1 cellular context compared by ENCODE assay signal in the genomic region with DNA sequence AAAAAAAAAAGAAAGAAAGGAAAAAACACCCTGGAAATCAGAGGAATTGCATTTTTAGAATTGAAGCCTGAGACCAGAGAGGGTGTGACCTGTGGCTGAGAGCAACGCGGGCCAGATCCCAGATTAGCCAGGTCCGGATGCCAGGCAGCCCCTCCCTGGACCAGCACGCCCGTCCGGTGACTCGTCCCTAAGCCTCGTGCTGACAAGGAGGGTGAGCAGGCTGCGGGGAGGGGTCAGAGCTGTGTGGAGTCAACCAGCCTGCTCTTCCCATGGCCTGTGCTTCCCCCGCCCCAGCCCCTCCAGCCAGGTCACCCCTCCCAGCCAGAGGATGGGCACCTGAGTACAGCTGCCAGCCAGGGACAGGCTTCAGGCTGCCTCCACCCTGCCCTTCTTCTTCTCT.
TF ChIP-seq lines count a peak whose summit lies in the region.

No MANE protein-coding gene starts in this region.

TF ChIP-seq in GM12878, 131 proteins besides CTCF, POLR2A, EP300 and RAD21 (continued from another document):
- TF ChIP-seq CREB1 (IDR thresholded peaks at IDR 0.05; ENCODE audit: low read depth) (no peak), IKZF1 (conservative IDR thresholded peaks at IDR 0.05) (no peak), MTA3 (IDR thresholded peaks at IDR 0.05; ENCODE audit: borderline replicate concordance, low read length) (no peak), GATAD2B (conservative IDR thresholded peaks at IDR 0.05; ENCODE audit: low read depth) (no peak), LARP7 (IDR thresholded peaks at IDR 0.05) (no peak), DPF2 (IDR thresholded peaks at IDR 0.05) (no peak), SIX5 (IDR thresholded peaks at IDR 0.05; ENCODE audit: low read depth, low read length, severe bottlenecking) (no peak), ATF7 (IDR thresholded peaks at IDR 0.05; ENCODE audit: low read depth) (no peak), JUND (IDR thresholded peaks at IDR 0.05; ENCODE audit: low read depth, low read length) (no peak), ZNF384 (IDR thresholded peaks at IDR 0.05; ENCODE audit: borderline replicate concordance, low read depth, low read length) (no peak), MEF2B (IDR thresholded peaks at IDR 0.05; ENCODE audit: partially characterized antibody, poor library complexity, severe bottlenecking) (no peak), YY1 (IDR thresholded peaks at IDR 0.05; ENCODE audit: low read depth, low read length) (no peak), NFXL1 (IDR thresholded peaks at IDR 0.05; ENCODE audit: borderline replicate concordance) (no peak), ASH2L (IDR thresholded peaks at IDR 0.05; ENCODE audit: borderline replicate concordance, low read depth) (no peak)
- TF ChIP-seq, protein P1, sequence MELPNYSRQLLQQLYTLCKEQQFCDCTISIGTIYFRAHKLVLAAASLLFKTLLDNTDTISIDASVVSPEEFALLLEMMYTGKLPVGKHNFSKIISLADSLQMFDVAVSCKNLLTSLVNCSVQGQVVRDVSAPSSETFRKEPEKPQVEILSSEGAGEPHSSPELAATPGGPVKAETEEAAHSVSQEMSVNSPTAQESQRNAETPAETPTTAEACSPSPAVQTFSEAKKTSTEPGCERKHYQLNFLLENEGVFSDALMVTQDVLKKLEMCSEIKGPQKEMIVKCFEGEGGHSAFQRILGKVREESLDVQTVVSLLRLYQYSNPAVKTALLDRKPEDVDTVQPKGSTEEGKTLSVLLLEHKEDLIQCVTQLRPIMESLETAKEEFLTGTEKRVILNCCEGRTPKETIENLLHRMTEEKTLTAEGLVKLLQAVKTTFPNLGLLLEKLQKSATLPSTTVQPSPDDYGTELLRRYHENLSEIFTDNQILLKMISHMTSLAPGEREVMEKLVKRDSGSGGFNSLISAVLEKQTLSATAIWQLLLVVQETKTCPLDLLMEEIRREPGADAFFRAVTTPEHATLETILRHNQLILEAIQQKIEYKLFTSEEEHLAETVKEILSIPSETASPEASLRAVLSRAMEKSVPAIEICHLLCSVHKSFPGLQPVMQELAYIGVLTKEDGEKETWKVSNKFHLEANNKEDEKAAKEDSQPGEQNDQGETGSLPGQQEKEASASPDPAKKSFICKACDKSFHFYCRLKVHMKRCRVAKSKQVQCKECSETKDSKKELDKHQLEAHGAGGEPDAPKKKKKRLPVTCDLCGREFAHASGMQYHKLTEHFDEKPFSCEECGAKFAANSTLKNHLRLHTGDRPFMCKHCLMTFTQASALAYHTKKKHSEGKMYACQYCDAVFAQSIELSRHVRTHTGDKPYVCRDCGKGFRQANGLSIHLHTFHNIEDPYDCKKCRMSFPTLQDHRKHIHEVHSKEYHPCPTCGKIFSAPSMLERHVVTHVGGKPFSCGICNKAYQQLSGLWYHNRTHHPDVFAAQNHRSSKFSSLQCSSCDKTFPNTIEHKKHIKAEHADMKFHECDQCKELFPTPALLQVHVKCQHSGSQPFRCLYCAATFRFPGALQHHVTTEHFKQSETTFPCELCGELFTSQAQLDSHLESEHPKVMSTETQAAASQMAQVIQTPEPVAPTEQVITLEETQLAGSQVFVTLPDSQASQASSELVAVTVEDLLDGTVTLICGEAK (IDR thresholded peaks at IDR 0.05; ENCODE audit: borderline replicate concordance): no peak
- TF ChIP-seq, protein P2, sequence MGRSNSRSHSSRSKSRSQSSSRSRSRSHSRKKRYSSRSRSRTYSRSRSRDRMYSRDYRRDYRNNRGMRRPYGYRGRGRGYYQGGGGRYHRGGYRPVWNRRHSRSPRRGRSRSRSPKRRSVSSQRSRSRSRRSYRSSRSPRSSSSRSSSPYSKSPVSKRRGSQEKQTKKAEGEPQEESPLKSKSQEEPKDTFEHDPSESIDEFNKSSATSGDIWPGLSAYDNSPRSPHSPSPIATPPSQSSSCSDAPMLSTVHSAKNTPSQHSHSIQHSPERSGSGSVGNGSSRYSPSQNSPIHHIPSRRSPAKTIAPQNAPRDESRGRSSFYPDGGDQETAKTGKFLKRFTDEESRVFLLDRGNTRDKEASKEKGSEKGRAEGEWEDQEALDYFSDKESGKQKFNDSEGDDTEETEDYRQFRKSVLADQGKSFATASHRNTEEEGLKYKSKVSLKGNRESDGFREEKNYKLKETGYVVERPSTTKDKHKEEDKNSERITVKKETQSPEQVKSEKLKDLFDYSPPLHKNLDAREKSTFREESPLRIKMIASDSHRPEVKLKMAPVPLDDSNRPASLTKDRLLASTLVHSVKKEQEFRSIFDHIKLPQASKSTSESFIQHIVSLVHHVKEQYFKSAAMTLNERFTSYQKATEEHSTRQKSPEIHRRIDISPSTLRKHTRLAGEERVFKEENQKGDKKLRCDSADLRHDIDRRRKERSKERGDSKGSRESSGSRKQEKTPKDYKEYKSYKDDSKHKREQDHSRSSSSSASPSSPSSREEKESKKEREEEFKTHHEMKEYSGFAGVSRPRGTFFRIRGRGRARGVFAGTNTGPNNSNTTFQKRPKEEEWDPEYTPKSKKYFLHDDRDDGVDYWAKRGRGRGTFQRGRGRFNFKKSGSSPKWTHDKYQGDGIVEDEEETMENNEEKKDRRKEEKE (IDR thresholded peaks at IDR 0.05): no peak
- TF ChIP-seq, protein P3, sequence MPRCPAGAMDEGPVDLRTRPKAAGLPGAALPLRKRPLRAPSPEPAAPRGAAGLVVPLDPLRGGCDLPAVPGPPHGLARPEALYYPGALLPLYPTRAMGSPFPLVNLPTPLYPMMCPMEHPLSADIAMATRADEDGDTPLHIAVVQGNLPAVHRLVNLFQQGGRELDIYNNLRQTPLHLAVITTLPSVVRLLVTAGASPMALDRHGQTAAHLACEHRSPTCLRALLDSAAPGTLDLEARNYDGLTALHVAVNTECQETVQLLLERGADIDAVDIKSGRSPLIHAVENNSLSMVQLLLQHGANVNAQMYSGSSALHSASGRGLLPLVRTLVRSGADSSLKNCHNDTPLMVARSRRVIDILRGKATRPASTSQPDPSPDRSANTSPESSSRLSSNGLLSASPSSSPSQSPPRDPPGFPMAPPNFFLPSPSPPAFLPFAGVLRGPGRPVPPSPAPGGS (IDR thresholded peaks at IDR 0.05; ENCODE audit: borderline replicate concordance, insufficient read depth, low read depth, low read length, poor library complexity, severe bottlenecking): no peak
TF ChIP-seq in GM12878: peak in this region for 0.
